ENCODE assay signal across 1 cellular context in the genomic region with DNA sequence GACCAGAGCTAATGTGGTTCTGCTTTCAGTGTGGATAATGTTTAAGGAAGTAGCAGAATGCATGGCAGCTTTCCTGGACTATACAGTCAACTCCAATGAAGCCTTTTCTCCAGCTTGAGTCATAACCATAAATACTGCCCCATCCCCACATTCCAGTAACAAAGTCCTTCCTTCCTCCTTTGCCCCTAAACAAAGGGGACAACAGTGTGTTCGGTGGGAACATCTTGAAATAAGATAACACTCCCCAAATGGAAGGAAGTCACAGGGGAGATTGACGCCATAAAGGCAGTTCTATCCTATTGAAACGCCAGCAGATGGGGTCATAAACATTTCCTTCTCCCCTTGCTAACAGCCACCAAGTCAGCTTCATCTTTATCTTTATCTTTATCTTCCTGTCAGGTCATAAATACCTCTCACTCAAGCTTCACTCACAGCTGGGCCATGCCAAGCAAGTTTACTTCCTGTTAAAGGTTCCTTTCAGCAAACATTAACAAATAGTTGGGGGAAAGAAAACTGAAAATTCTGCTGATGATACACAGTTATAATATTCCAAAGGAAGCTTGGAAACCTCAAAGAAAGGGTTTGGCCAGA.
TF ChIP-seq lines count a peak whose summit lies in the region.

No MANE protein-coding gene starts in this region.

TF ChIP-seq in HepG2, 621 proteins besides CTCF, POLR2A, EP300 and RAD21 (continued from another document):
- TF ChIP-seq, protein P1, sequence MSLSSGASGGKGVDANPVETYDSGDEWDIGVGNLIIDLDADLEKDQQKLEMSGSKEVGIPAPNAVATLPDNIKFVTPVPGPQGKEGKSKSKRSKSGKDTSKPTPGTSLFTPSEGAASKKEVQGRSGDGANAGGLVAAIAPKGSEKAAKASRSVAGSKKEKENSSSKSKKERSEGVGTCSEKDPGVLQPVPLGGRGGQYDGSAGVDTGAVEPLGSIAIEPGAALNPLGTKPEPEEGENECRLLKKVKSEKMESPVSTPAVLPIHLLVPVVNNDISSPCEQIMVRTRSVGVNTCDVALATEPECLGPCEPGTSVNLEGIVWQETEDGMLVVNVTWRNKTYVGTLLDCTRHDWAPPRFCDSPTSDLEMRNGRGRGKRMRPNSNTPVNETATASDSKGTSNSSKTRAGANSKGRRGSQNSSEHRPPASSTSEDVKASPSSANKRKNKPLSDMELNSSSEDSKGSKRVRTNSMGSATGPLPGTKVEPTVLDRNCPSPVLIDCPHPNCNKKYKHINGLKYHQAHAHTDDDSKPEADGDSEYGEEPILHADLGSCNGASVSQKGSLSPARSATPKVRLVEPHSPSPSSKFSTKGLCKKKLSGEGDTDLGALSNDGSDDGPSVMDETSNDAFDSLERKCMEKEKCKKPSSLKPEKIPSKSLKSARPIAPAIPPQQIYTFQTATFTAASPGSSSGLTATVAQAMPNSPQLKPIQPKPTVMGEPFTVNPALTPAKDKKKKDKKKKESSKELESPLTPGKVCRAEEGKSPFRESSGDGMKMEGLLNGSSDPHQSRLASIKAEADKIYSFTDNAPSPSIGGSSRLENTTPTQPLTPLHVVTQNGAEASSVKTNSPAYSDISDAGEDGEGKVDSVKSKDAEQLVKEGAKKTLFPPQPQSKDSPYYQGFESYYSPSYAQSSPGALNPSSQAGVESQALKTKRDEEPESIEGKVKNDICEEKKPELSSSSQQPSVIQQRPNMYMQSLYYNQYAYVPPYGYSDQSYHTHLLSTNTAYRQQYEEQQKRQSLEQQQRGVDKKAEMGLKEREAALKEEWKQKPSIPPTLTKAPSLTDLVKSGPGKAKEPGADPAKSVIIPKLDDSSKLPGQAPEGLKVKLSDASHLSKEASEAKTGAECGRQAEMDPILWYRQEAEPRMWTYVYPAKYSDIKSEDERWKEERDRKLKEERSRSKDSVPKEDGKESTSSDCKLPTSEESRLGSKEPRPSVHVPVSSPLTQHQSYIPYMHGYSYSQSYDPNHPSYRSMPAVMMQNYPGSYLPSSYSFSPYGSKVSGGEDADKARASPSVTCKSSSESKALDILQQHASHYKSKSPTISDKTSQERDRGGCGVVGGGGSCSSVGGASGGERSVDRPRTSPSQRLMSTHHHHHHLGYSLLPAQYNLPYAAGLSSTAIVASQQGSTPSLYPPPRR (CRISPR knock-in tag; IDR thresholded peaks at IDR 0.05; ENCODE audit: borderline replicate concordance): no peak
- no peak for TF ChIP-seq RELA (CRISPR knock-in tag; IDR thresholded peaks at IDR 0.05)
- TF ChIP-seq JUNB (CRISPR knock-in tag; IDR thresholded peaks at IDR 0.05; ENCODE audit: borderline replicate concordance): no peak
